8 cellular contexts compared by ENCODE assay signal in genomic region chrX:132092439-132093065, GRCh38. TPM values are rescaled to one million over a fixed set of nuclear protein-coding genes. Genes with fewer than 3 reads are reported as not detected.
DNase-seq lines count a peak whose midpoint lies in the region; ATAC-seq and TF ChIP-seq lines count a peak whose summit lies in the region.

No MANE protein-coding gene starts in this region.

- H3K27me3 ChIP-seq in thoracic aorta (replicated peaks; ENCODE audit: insufficient read depth): no peaks in the 10 kb centered on the region

- no peak overlapping the region for H3K27ac Mint-ChIP-seq in activated CD8-positive, alpha-beta memory T cell treated with anti-CD3 and anti-CD28 coated beads, Interleukin-2, amount 10 ng/mL, durations not matched to agents 7 days and 5 days
- H3K27ac Mint-ChIP-seq in nephron progenitor cell: no peak overlapping the region

- no peak overlapping the region for H3K27ac ChIP-seq in thoracic aorta

- TF ChIP-seq POLR2A in erythroblast (IDR thresholded peaks at IDR 0.05; ENCODE audit: low read length): no peak

- TF ChIP-seq CTCF in AG10803 (conservative IDR thresholded peaks at IDR 0.05; ENCODE audit: low read length) (peak; percentile 76), nephron progenitor cell (IDR thresholded peaks at IDR 0.05) (peak; percentile 96), thoracic aorta (IDR thresholded peaks at IDR 0.05) (peak; percentile 76)

- CTCF ChIA-PET in activated CD8-positive, alpha-beta memory T cell treated with anti-CD3 and anti-CD28 coated beads, Interleukin-2, amount 10 ng/mL, durations not matched to agents 7 days and 5 days (lab: Charles Lee): interaction anchor here (0.5 to 2.9 kb wide), 17 partner anchors 11 to 539 kb away, joined by 3 to 19 read pairs (median 4); partner anchors contain the start of gene RAP2C

- H3K4me1 ChIP-seq in thoracic aorta (ENCODE audit: control insufficient read depth in 1 of 2, low read depth in 2 of 2): no peaks in the 10 kb centered on the region

- no peaks in the 10 kb centered on the region for H3K27me3 Mint-ChIP-seq in activated CD8-positive, alpha-beta memory T cell treated with anti-CD3 and anti-CD28 coated beads, Interleukin-2, amount 10 ng/mL, durations not matched to agents 7 days and 5 days
- H3K27me3 Mint-ChIP-seq in nephron progenitor cell (ENCODE audit: low read depth, poor library complexity): peaks cover 10% of the 10 kb centered on the region

- peak; percentile 98 for ATAC-seq in GM18868 (IDR thresholded peaks at IDR 0.05; ENCODE audit: unreplicated experiment)
- peak; percentile 90 for ATAC-seq in HG03378 (IDR thresholded peaks at IDR 0.05; ENCODE audit: unreplicated experiment)
- ATAC-seq in activated CD8-positive, alpha-beta memory T cell treated with anti-CD3 and anti-CD28 coated beads, Interleukin-2, amount 10 ng/mL, durations not matched to agents 7 days and 5 days: peak; percentile 69
- ATAC-seq in thoracic aorta (ENCODE audit: insufficient number of reproducible peaks, low FRiP score, low read depth): no peak

- H3K9me3 ChIP-seq in thoracic aorta: no peaks in the 10 kb centered on the region

- peaks cover 12% of the 10 kb centered on the region for H3K4me1 Mint-ChIP-seq in activated CD8-positive, alpha-beta memory T cell treated with anti-CD3 and anti-CD28 coated beads, Interleukin-2, amount 10 ng/mL, durations not matched to agents 7 days and 5 days
- no peaks in the 10 kb centered on the region for H3K4me1 Mint-ChIP-seq in nephron progenitor cell

- no peaks in the 10 kb centered on the region for H3K36me3 ChIP-seq in thoracic aorta

- no peak overlapping the region for H3K4me3 Mint-ChIP-seq in activated CD8-positive, alpha-beta memory T cell treated with anti-CD3 and anti-CD28 coated beads, Interleukin-2, amount 10 ng/mL, durations not matched to agents 7 days and 5 days
- no peak overlapping the region for H3K4me3 Mint-ChIP-seq in nephron progenitor cell

- peak; percentile 63 for DNase-seq in AG10803 (ENCODE audit: low read depth)
- peak; percentile 78 for DNase-seq in NCI-H748 (lab: John Stamatoyannopoulos, UW; ENCODE audit: unreplicated experiment)
- DNase-seq in activated CD8-positive, alpha-beta memory T cell treated with anti-CD3 and anti-CD28 coated beads, Interleukin-2, amount 10 ng/mL, durations not matched to agents 7 days and 5 days: peak; percentile 64
- peak; percentile 67 to 75 for DNase-seq in erythroblast (lab: John Stamatoyannopoulos, UW)
- peak; percentile 73 for DNase-seq in nephron progenitor cell
- peak; percentile 29 for DNase-seq in thoracic aorta (ENCODE audit: low spot score)

- no peak overlapping the region for H3K4me3 ChIP-seq in AG10803 (ENCODE audit: low read length)
- H3K4me3 ChIP-seq in thoracic aorta: no peak overlapping the region

- H3K9me3 Mint-ChIP-seq in activated CD8-positive, alpha-beta memory T cell treated with anti-CD3 and anti-CD28 coated beads, Interleukin-2, amount 10 ng/mL, durations not matched to agents 7 days and 5 days (ENCODE audit: low read depth): no peaks in the 10 kb centered on the region
- no peaks in the 10 kb centered on the region for H3K9me3 Mint-ChIP-seq in nephron progenitor cell

- H3K36me3 Mint-ChIP-seq in activated CD8-positive, alpha-beta memory T cell treated with anti-CD3 and anti-CD28 coated beads, Interleukin-2, amount 10 ng/mL, durations not matched to agents 7 days and 5 days: no peaks in the 10 kb centered on the region
- H3K36me3 Mint-ChIP-seq in nephron progenitor cell (ENCODE audit: low read depth): no peaks in the 10 kb centered on the region

RNA-seq across cellular contexts. Expression of gene FRMD7, which starts 35.3 kb away (rescaled TPM):
- not detected for total RNA-seq in activated CD8-positive, alpha-beta memory T cell treated with anti-CD3 and anti-CD28 coated beads, Interleukin-2, amount 10 ng/mL, durations not matched to agents 7 days and 5 days
- total RNA-seq in thoracic aorta: under 1 TPM; 0.27 to 0.28 TPM
